In the genomic region with DNA sequence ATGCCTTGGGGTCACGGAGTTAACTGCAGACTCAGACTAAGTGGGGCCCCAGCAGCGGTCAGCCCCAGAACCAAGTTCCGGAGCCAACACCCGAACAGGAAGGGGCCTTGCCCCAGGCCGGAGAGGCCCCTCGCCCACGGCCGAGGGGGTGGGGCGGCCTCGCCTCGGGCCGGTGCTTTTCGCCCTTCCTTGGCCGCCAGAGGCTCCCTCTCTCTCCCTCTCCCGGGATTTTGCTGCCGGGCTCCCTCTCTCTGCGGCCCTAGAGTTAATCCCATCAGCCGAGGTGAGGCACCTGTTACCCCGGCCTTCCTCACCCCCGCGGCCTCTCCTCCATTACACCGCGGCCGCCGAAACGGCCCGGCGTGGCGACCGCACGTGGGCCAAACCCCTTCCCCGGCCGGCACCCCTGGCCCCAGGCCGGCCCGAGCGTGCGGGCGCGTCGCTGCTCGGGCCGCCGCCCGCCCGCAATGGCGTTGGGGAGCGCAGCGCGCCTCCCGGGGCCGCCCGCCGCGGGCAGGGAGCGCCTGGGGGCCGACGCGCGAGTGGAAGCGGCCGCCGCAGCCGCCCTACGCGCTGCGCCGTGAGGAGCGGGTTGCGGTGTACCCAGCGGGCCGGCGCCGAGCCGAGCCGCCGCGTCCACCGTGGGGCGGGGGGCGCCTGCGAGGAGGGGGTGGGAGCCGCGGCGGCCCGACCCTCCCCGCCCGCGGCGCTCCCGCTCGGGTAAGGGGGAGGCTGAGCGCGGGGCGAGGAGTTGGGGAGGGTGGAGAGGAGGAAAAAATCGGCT, we compare ENCODE assay signal across 2 cellular contexts.
TF ChIP-seq lines count a peak whose summit lies in the region.

A gene (plus strand): TSS at position 175 of the 784 bp plus-strand sequence. CDS start 2,520 bp downstream, outside the sequence.

TF ChIP-seq in HEK293, 187 proteins besides CTCF, POLR2A, EP300 and RAD21 (continued from another document and continues in another):
- TF ChIP-seq, protein P1, sequence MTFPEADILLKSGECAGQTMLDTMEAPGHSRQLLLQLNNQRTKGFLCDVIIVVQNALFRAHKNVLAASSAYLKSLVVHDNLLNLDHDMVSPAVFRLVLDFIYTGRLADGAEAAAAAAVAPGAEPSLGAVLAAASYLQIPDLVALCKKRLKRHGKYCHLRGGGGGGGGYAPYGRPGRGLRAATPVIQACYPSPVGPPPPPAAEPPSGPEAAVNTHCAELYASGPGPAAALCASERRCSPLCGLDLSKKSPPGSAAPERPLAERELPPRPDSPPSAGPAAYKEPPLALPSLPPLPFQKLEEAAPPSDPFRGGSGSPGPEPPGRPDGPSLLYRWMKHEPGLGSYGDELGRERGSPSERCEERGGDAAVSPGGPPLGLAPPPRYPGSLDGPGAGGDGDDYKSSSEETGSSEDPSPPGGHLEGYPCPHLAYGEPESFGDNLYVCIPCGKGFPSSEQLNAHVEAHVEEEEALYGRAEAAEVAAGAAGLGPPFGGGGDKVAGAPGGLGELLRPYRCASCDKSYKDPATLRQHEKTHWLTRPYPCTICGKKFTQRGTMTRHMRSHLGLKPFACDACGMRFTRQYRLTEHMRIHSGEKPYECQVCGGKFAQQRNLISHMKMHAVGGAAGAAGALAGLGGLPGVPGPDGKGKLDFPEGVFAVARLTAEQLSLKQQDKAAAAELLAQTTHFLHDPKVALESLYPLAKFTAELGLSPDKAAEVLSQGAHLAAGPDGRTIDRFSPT (tag by site-specific recombination; IDR thresholded peaks at IDR 0.05), result peak; percentile 35; the same call in 1 of the 2 replicates
- peak; percentile 16 for TF ChIP-seq ZNF335 (tag by site-specific recombination; conservative IDR thresholded peaks at IDR 0.05)
- TF ChIP-seq EGR2 (tag by site-specific recombination; IDR thresholded peaks at IDR 0.05; ENCODE audit: low read depth), result peak; percentile 76
- peak; percentile 57; the same call in 1 of the 2 replicates for TF ChIP-seq ZNF660 (tag by site-specific recombination; IDR thresholded peaks at IDR 0.05)
- TF ChIP-seq, protein P2, sequence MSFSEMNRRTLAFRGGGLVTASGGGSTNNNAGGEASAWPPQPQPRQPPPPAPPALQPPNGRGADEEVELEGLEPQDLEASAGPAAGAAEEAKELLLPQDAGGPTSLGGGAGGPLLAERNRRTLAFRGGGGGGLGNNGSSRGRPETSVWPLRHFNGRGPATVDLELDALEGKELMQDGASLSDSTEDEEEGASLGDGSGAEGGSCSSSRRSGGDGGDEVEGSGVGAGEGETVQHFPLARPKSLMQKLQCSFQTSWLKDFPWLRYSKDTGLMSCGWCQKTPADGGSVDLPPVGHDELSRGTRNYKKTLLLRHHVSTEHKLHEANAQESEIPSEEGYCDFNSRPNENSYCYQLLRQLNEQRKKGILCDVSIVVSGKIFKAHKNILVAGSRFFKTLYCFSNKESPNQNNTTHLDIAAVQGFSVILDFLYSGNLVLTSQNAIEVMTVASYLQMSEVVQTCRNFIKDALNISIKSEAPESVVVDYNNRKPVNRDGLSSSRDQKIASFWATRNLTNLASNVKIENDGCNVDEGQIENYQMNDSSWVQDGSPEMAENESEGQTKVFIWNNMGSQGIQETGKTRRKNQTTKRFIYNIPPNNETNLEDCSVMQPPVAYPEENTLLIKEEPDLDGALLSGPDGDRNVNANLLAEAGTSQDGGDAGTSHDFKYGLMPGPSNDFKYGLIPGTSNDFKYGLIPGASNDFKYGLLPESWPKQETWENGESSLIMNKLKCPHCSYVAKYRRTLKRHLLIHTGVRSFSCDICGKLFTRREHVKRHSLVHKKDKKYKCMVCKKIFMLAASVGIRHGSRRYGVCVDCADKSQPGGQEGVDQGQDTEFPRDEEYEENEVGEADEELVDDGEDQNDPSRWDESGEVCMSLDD (tag by site-specific recombination; IDR thresholded peaks at IDR 0.05), result peak; percentile 45; the same call in 1 of the 2 replicates
- peak; percentile 78; the same call in 1 of the 2 replicates for TF ChIP-seq GLI4 (tag by site-specific recombination; IDR thresholded peaks at IDR 0.05)
- 0 out of 2 replicates have a peak, but pooled peaks have one; percentile 24 for TF ChIP-seq ZNF600 (tag by site-specific recombination; IDR thresholded peaks at IDR 0.05)
- TF ChIP-seq ZFP37 (tag by site-specific recombination; IDR thresholded peaks at IDR 0.05), result peak; percentile 79
- no peak for TF ChIP-seq ZNF214 (tag by site-specific recombination; IDR thresholded peaks at IDR 0.05; ENCODE audit: borderline replicate concordance)
- TF ChIP-seq, protein P3, sequence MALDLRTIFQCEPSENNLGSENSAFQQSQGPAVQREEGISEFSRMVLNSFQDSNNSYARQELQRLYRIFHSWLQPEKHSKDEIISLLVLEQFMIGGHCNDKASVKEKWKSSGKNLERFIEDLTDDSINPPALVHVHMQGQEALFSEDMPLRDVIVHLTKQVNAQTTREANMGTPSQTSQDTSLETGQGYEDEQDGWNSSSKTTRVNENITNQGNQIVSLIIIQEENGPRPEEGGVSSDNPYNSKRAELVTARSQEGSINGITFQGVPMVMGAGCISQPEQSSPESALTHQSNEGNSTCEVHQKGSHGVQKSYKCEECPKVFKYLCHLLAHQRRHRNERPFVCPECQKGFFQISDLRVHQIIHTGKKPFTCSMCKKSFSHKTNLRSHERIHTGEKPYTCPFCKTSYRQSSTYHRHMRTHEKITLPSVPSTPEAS (tag by site-specific recombination; IDR thresholded peaks at IDR 0.05), result 0 out of 2 replicates have a peak, but pooled peaks have one; percentile 22
- TF ChIP-seq ZNF311 (tag by site-specific recombination; IDR thresholded peaks at IDR 0.05; ENCODE audit: borderline replicate concordance), result no peak
- no peak for TF ChIP-seq ZNF560 (tag by site-specific recombination; IDR thresholded peaks at IDR 0.05; ENCODE audit: borderline replicate concordance)
- TF ChIP-seq BCL11B (tag by site-specific recombination; IDR thresholded peaks at IDR 0.05; ENCODE audit: low read depth), result 0 out of 2 replicates have a peak, but pooled peaks have one; percentile 39
- no peak; the same call in 1 of the 2 replicates for TF ChIP-seq ZNF610 (tag by site-specific recombination; IDR thresholded peaks at IDR 0.05; ENCODE audit: borderline replicate concordance)
- no peak for TF ChIP-seq ZNF146 (tag by site-specific recombination; IDR thresholded peaks at IDR 0.05)
- TF ChIP-seq FEZF1 (tag by site-specific recombination; IDR thresholded peaks at IDR 0.05), result no peak
- peak; percentile 50; the same call in 1 of the 2 replicates for TF ChIP-seq ZSCAN30 (tag by site-specific recombination; IDR thresholded peaks at IDR 0.05)
- TF ChIP-seq KLF16 (tag by site-specific recombination; IDR thresholded peaks at IDR 0.05), result peak; percentile 81
- TF ChIP-seq ZNF558 (tag by site-specific recombination; IDR thresholded peaks at IDR 0.05), result no peak
- peak; percentile 42; the same call in 1 of the 2 replicates for TF ChIP-seq ZNF121 (tag by site-specific recombination; IDR thresholded peaks at IDR 0.05)
- TF ChIP-seq ZEB2 (tag by site-specific recombination; IDR thresholded peaks at IDR 0.05), result peak; percentile 56
- no peak for TF ChIP-seq ZNF529 (tag by site-specific recombination; IDR thresholded peaks at IDR 0.05; ENCODE audit: insufficient replicate concordance)
- TF ChIP-seq KLF8 (tag by site-specific recombination; IDR thresholded peaks at IDR 0.05), result peak; percentile 55; the same call in 1 of the 2 replicates
- TF ChIP-seq ZNF404 (tag by site-specific recombination; IDR thresholded peaks at IDR 0.05), result no peak
- TF ChIP-seq ZNF624 (tag by site-specific recombination; IDR thresholded peaks at IDR 0.05), result no peak
- peak; percentile 83 for TF ChIP-seq ZFHX2 (tag by site-specific recombination; conservative IDR thresholded peaks at IDR 0.05)
- TF ChIP-seq ZNF791 (tag by site-specific recombination; IDR thresholded peaks at IDR 0.05), result no peak
- no peak for TF ChIP-seq MYNN (tag by site-specific recombination; IDR thresholded peaks at IDR 0.05; ENCODE audit: borderline replicate concordance)

TF ChIP-seq in HepG2, 621 proteins besides CTCF, POLR2A, EP300 and RAD21 (continued from another document and continues in another):
- TF ChIP-seq, protein P4, sequence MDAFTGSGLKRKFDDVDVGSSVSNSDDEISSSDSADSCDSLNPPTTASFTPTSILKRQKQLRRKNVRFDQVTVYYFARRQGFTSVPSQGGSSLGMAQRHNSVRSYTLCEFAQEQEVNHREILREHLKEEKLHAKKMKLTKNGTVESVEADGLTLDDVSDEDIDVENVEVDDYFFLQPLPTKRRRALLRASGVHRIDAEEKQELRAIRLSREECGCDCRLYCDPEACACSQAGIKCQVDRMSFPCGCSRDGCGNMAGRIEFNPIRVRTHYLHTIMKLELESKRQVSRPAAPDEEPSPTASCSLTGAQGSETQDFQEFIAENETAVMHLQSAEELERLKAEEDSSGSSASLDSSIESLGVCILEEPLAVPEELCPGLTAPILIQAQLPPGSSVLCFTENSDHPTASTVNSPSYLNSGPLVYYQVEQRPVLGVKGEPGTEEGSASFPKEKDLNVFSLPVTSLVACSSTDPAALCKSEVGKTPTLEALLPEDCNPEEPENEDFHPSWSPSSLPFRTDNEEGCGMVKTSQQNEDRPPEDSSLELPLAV (CRISPR knock-in tag; conservative IDR thresholded peaks at IDR 0.05; ENCODE audit: low read depth), result 0 out of 2 replicates have a peak, but pooled peaks have one; percentile 31
- no peak for TF ChIP-seq FOXJ3 (CRISPR knock-in tag; IDR thresholded peaks at IDR 0.05; ENCODE audit: borderline replicate concordance)
- no peak for TF ChIP-seq SRSF4 (IDR thresholded peaks at IDR 0.05; ENCODE audit: low read depth, low read length, poor library complexity, severe bottlenecking)
- no peak for TF ChIP-seq PAF1 (CRISPR knock-in tag; IDR thresholded peaks at IDR 0.05)
- no peak for TF ChIP-seq NBN (conservative IDR thresholded peaks at IDR 0.05)
- TF ChIP-seq IRX3 (CRISPR knock-in tag; IDR thresholded peaks at IDR 0.05; ENCODE audit: borderline replicate concordance, low read depth), result no peak
- no peak for TF ChIP-seq GATA4 (IDR thresholded peaks at IDR 0.05; ENCODE audit: borderline replicate concordance, low read depth)
- TF ChIP-seq PHB2 (IDR thresholded peaks at IDR 0.05; ENCODE audit: partially characterized antibody), result no peak
- TF ChIP-seq NR3C1 (CRISPR knock-in tag; IDR thresholded peaks at IDR 0.05), result no peak
- no peak for TF ChIP-seq POLR2AphosphoS2 (IDR thresholded peaks at IDR 0.05; ENCODE audit: low read depth, low read length)
- TF ChIP-seq RCOR2 (CRISPR knock-in tag; IDR thresholded peaks at IDR 0.05), result no peak
- peak; percentile 47; the same call in 1 of the 2 replicates for TF ChIP-seq ZNF431 (CRISPR knock-in tag; IDR thresholded peaks at IDR 0.05; ENCODE audit: borderline replicate concordance, low read depth)
- TF ChIP-seq, protein P5, sequence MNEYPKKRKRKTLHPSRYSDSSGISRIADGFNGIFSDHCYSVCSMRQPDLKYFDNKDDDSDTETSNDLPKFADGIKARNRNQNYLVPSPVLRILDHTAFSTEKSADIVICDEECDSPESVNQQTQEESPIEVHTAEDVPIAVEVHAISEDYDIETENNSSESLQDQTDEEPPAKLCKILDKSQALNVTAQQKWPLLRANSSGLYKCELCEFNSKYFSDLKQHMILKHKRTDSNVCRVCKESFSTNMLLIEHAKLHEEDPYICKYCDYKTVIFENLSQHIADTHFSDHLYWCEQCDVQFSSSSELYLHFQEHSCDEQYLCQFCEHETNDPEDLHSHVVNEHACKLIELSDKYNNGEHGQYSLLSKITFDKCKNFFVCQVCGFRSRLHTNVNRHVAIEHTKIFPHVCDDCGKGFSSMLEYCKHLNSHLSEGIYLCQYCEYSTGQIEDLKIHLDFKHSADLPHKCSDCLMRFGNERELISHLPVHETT (CRISPR knock-in tag; conservative IDR thresholded peaks at IDR 0.05), result no peak
- TF ChIP-seq ZNF816 (CRISPR knock-in tag; IDR thresholded peaks at IDR 0.05; ENCODE audit: borderline replicate concordance), result no peak
- no peak; the same call in 1 of the 2 replicates for TF ChIP-seq CAMTA2 (CRISPR knock-in tag; IDR thresholded peaks at IDR 0.05; ENCODE audit: borderline replicate concordance)
- TF ChIP-seq, protein P6, sequence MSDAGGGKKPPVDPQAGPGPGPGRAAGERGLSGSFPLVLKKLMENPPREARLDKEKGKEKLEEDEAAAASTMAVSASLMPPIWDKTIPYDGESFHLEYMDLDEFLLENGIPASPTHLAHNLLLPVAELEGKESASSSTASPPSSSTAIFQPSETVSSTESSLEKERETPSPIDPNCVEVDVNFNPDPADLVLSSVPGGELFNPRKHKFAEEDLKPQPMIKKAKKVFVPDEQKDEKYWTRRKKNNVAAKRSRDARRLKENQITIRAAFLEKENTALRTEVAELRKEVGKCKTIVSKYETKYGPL (CRISPR knock-in tag; IDR thresholded peaks at IDR 0.05), result no peak
- TF ChIP-seq ZNF549 (CRISPR knock-in tag; IDR thresholded peaks at IDR 0.05), result 0 out of 2 replicates have a peak, but pooled peaks have one; percentile 55
- TF ChIP-seq ZNF616 (CRISPR knock-in tag; IDR thresholded peaks at IDR 0.05; ENCODE audit: low read depth), result no peak
- no peak for TF ChIP-seq RORA (CRISPR knock-in tag; IDR thresholded peaks at IDR 0.05)
- TF ChIP-seq, protein P7, sequence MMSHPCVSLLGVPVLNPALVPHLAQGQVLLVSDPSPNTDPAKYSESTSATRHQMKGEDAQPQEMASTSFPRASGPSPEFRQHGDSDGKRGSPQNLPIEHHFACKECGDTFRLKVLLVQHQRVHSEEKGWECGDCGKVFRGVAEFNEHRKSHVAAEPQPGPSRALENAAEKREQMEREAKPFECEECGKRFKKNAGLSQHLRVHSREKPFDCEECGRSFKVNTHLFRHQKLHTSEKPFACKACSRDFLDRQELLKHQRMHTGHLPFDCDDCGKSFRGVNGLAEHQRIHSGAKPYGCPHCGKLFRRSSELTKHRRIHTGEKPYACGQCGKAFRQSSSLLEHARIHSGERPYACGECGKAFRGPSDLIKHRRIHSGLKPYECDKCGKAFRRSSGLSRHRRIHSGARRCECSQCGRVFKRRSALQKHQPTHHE (CRISPR knock-in tag; IDR thresholded peaks at IDR 0.05; ENCODE audit: borderline replicate concordance), result peak; percentile 72; the same call in 1 of the 2 replicates
- TF ChIP-seq ZNF768 (CRISPR knock-in tag; IDR thresholded peaks at IDR 0.05), result peak; percentile 56; the same call in 1 of the 2 replicates
- TF ChIP-seq, protein P8, sequence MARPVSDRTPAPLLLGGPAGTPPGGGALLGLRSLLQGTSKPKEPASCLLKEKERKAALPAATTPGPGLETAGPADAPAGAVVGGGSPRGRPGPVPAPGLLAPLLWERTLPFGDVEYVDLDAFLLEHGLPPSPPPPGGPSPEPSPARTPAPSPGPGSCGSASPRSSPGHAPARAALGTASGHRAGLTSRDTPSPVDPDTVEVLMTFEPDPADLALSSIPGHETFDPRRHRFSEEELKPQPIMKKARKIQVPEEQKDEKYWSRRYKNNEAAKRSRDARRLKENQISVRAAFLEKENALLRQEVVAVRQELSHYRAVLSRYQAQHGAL (CRISPR knock-in tag; IDR thresholded peaks at IDR 0.05; ENCODE audit: not compliant biosample characterization), result no peak
- no peak for TF ChIP-seq ZNF589 (CRISPR knock-in tag; conservative IDR thresholded peaks at IDR 0.05)
- TF ChIP-seq ZNF703 (CRISPR knock-in tag; IDR thresholded peaks at IDR 0.05; ENCODE audit: borderline replicate concordance), result no peak
- TF ChIP-seq, protein P9, sequence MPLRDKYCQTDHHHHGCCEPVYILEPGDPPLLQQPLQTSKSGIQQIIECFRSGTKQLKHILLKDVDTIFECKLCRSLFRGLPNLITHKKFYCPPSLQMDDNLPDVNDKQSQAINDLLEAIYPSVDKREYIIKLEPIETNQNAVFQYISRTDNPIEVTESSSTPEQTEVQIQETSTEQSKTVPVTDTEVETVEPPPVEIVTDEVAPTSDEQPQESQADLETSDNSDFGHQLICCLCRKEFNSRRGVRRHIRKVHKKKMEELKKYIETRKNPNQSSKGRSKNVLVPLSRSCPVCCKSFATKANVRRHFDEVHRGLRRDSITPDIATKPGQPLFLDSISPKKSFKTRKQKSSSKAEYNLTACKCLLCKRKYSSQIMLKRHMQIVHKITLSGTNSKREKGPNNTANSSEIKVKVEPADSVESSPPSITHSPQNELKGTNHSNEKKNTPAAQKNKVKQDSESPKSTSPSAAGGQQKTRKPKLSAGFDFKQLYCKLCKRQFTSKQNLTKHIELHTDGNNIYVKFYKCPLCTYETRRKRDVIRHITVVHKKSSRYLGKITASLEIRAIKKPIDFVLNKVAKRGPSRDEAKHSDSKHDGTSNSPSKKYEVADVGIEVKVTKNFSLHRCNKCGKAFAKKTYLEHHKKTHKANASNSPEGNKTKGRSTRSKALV (CRISPR knock-in tag; IDR thresholded peaks at IDR 0.05), result no peak
- TF ChIP-seq KMT2A (CRISPR knock-in tag; IDR thresholded peaks at IDR 0.05), result peak; percentile 19; the same call in 1 of the 2 replicates
- peak; percentile 63; the same call in 1 of the 2 replicates for TF ChIP-seq ZNF263 (CRISPR knock-in tag; IDR thresholded peaks at IDR 0.05)
